Comparison of ENCODE assay signal across 14 cellular contexts in genomic region chr6:62298745-62299392, GRCh38. TPM values are rescaled to one million over a fixed set of nuclear protein-coding genes. Genes with fewer than 3 reads are reported as not detected.
DNase-seq lines count a peak whose midpoint lies in the region; ATAC-seq and TF ChIP-seq lines count a peak whose summit lies in the region.
"Had no signal": no experiment of that assay in that cellular context is flagged by ENCODE, and none has a peak within 500 bp of the region (broad histone marks: within the 10 kb centered on the region; RNA-seq: fewer than 3 reads in every experiment).

No MANE protein-coding gene starts in this region.

- H3K4me1 Mint-ChIP-seq in activated naive CD8-positive, alpha-beta T cell treated with anti-CD3 and anti-CD28 coated beads, Interleukin-2, amount 10 ng/mL, durations not matched to agents 7 days and 5 days, result no peaks in the 10 kb centered on the region
- no peaks in the 10 kb centered on the region for H3K4me1 Mint-ChIP-seq in activated naive CD8-positive, alpha-beta T cell treated with anti-CD3 and anti-CD28 coated beads for 36 hours

- no peaks in the 10 kb centered on the region for H3K27me3 Mint-ChIP-seq in activated naive CD8-positive, alpha-beta T cell treated with anti-CD3 and anti-CD28 coated beads, Interleukin-2, amount 10 ng/mL, durations not matched to agents 7 days and 5 days
- no peaks in the 10 kb centered on the region for H3K27me3 Mint-ChIP-seq in activated naive CD8-positive, alpha-beta T cell treated with anti-CD3 and anti-CD28 coated beads for 36 hours

- H3K36me3 Mint-ChIP-seq in activated naive CD8-positive, alpha-beta T cell treated with anti-CD3 and anti-CD28 coated beads, Interleukin-2, amount 10 ng/mL, durations not matched to agents 7 days and 5 days, result no peaks in the 10 kb centered on the region
- no peaks in the 10 kb centered on the region for H3K36me3 Mint-ChIP-seq in activated naive CD8-positive, alpha-beta T cell treated with anti-CD3 and anti-CD28 coated beads for 36 hours

- TF ChIP-seq EP300 in transverse colon (IDR thresholded peaks at IDR 0.05; ENCODE audit: low read depth), result no peak

- TF ChIP-seq POLR2A in spleen (IDR thresholded peaks at IDR 0.05) (no peak), transverse colon (IDR thresholded peaks at IDR 0.05) (no peak)

- ATAC-seq in activated naive CD8-positive, alpha-beta T cell treated with anti-CD3 and anti-CD28 coated beads, Interleukin-2, amount 10 ng/mL, durations not matched to agents 7 days and 5 days (ENCODE audit: low read depth), result no peak
- ATAC-seq in HG02759 (IDR thresholded peaks at IDR 0.05; ENCODE audit: unreplicated experiment) (peak; percentile 87), HG03565 (IDR thresholded peaks at IDR 0.05; ENCODE audit: unreplicated experiment) (peak; percentile 88)
- ATAC-seq: K562, PC-3 had no signal

- intact Hi-C loops in spleen (cut with DNase I; ENCODE audit: low total_unique reads), result no loop called here
- intact Hi-C loops in transverse colon (cut with DNase I; ENCODE audit: low total_unique reads), result no loop called here

- no peak for DNase-seq in activated naive CD8-positive, alpha-beta T cell treated with anti-CD3 and anti-CD28 coated beads, Interleukin-2, amount 10 ng/mL, durations not matched to agents 7 days and 5 days
- no peak for DNase-seq in activated naive CD8-positive, alpha-beta T cell treated with anti-CD3 and anti-CD28 coated beads for 36 hours
- no peak for DNase-seq in spleen
- DNase-seq in cerebellum (ENCODE audit: low spot score), result no peak
- no peak for DNase-seq in transverse colon
- DNase-seq in DMS114 treated with DMSO at 0.1 percent for 48 hours (lab: John Stamatoyannopoulos, UW; ENCODE audit: unreplicated experiment), result no peak
- DNase-seq: PC-3; stimulated activated CD4-positive, alpha-beta T cell treated with anti-CD3 and anti-CD28 coated beads, Interleukin-12 subunit alpha, Interleukin-12 subunit beta, amount 100 ng/mL, for 4 hours had no signal

- in situ Hi-C loops in transverse colon (cut with MboI; ENCODE audit: low pct_ligation_motif_present in 1 of 4, low pct_unique_long_range_greater_than_20kb in 1 of 4, low sequenced_read_pairs in 3 of 4), result no loop called here

- H3K27ac ChIP-seq in spleen, result peak overlapping the region in 7 of 8 donors; percentile 11 to 71 (median 33)
- no peak overlapping the region for H3K27ac ChIP-seq in transverse colon

- H3K27me3 ChIP-seq in spleen (replicated peaks in 1 of 7) (no peaks in the 10 kb centered on the region), transverse colon (no peaks in the 10 kb centered on the region)

- peaks cover 0 to 16% (median 0%) of the 10 kb centered on the region in 6 donors for H3K4me1 ChIP-seq in spleen
- no peaks in the 10 kb centered on the region for H3K4me1 ChIP-seq in transverse colon

- no peaks in the 10 kb centered on the region for H3K36me3 ChIP-seq in spleen
- H3K36me3 ChIP-seq in transverse colon, result no peaks in the 10 kb centered on the region

- no peak for TF ChIP-seq CTCF in spleen (IDR thresholded peaks at IDR 0.05 in 8 of 11, conservative IDR thresholded peaks at IDR 0.05 in 3 of 11)
- no peak for TF ChIP-seq CTCF in transverse colon (IDR thresholded peaks at IDR 0.05)

- H3K9me3 ChIP-seq in spleen (peaks cover 0 to 22% (median 0%) of the 10 kb centered on the region in 8 donors), transverse colon (no peaks in the 10 kb centered on the region)

- peaks cover 2% of the 10 kb centered on the region for H3K9me3 Mint-ChIP-seq in activated naive CD8-positive, alpha-beta T cell treated with anti-CD3 and anti-CD28 coated beads, Interleukin-2, amount 10 ng/mL, durations not matched to agents 7 days and 5 days
- peaks cover 6% of the 10 kb centered on the region for H3K9me3 Mint-ChIP-seq in activated naive CD8-positive, alpha-beta T cell treated with anti-CD3 and anti-CD28 coated beads for 36 hours

- H3K27ac Mint-ChIP-seq in activated naive CD8-positive, alpha-beta T cell treated with anti-CD3 and anti-CD28 coated beads, Interleukin-2, amount 10 ng/mL, durations not matched to agents 7 days and 5 days, result no peak overlapping the region
- H3K27ac Mint-ChIP-seq in activated naive CD8-positive, alpha-beta T cell treated with anti-CD3 and anti-CD28 coated beads for 36 hours, result no peak overlapping the region

- POLR2A ChIA-PET in activated naive CD8-positive, alpha-beta T cell treated with anti-CD3 and anti-CD28 coated beads, Interleukin-2, amount 10 ng/mL, durations not matched to agents 7 days and 5 days (lab: Charles Lee), result no interaction called here

- H3K4me3 ChIP-seq in spleen (peak overlapping the region in 2 of 8 donors; percentile 18 to 40), transverse colon (no peak overlapping the region)
- H3K4me3 ChIP-seq: K562 had no signal

- 41 to 61% (median 45%) methylated on average over 3 of the region's 3 CpGs for WGBS in spleen, 5 donors
- WGBS in transverse colon (ENCODE audit: low coverage in 1 of 2), 2 donors, result 51 to 78% methylated on average over 2 to 3 of the region's 3 CpGs

- peak overlapping the region; percentile 20 for H3K4me3 Mint-ChIP-seq in activated naive CD8-positive, alpha-beta T cell treated with anti-CD3 and anti-CD28 coated beads, Interleukin-2, amount 10 ng/mL, durations not matched to agents 7 days and 5 days
- no peak overlapping the region for H3K4me3 Mint-ChIP-seq in activated naive CD8-positive, alpha-beta T cell treated with anti-CD3 and anti-CD28 coated beads for 36 hours

RNA-seq across cellular contexts. Expression of gene KHDRBS2, which starts 12.8 kb away (rescaled TPM):
- not detected for total RNA-seq in activated naive CD8-positive, alpha-beta T cell treated with anti-CD3 and anti-CD28 coated beads, Interleukin-2, amount 10 ng/mL, durations not matched to agents 7 days and 5 days
- total RNA-seq in activated naive CD8-positive, alpha-beta T cell treated with anti-CD3 and anti-CD28 coated beads for 36 hours, result not detected
- 10 to 100 TPM in 1 of 7 donors, 1 to 10 TPM in 6; 3.1 to 11.7 (median 4.9) TPM for total RNA-seq in spleen
- 1 to 10 TPM; 1.0 to 1.5 (median 1.3) TPM for polyA plus RNA-seq in spleen
- total RNA-seq in cerebellum, result 35.1 TPM
- 1 to 10 TPM; 1.6 to 4.5 (median 2.5) TPM for total RNA-seq in transverse colon
- total RNA-seq: A172, astrocyte, K562, lung microvascular endothelial cell, PC-3 had no signal
- polyA plus RNA-seq: K562 had no signal

Comparison
In these comparisons a context has a peak if more than half of its experiments do, and no peak if none do; other contexts are left out.
1. H3K27ac ChIP-seq: peak in spleen (7 of 8); none in transverse colon (0 of 4).